In the genomic region with DNA sequence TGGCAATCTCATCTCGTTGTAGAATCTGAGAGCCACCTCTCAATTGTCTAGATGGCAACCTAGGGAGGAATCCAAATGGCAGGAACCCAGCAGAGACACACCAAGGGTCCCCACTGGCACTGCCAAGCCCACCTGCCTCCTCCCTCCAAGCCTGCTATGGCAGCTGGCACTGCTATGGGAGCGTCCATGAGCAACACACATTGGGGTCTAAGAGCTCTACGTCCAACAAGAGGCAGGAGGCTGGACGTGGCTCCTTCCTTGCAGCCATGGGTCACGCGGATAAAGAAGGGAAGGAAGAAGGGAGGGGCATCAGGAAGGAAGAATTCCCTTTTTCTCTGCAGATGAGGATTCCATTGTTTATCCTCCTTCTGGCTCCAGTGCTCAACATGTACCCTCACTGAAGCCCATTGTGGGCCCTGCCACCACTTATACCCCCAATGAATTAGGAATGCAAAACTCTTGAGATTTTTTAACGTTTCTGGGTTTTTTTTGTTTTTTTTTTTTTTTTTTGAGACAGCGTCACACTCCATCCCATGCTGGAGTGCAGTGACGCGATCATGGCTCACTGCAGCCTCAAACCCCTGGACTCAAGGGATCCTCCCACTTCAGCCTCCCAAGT, we compare ENCODE assay signal across 12 cellular contexts. TPM values are rescaled to one million over a fixed set of nuclear protein-coding genes. Genes with fewer than 3 reads are reported as not detected.
DNase-seq lines count a peak whose midpoint lies in the region; ATAC-seq and TF ChIP-seq lines count a peak whose summit lies in the region.
"Had no signal": no experiment of that assay in that cellular context is flagged by ENCODE, and none has a peak within 500 bp of the region (broad histone marks: within the 10 kb centered on the region; RNA-seq: fewer than 3 reads in every experiment).

No MANE protein-coding gene starts in this region.

- no peak overlapping the region for H3K14ac ChIP-seq in mesenchymal stem cell (ENCODE audit: low read length in 2 of 2)

- H3K79me2 ChIP-seq in Loucy (ENCODE audit: insufficient read depth, low read length) = no peaks in the 10 kb centered on the region

- H3K4me1 Mint-ChIP-seq in chondrocyte (ENCODE audit: low read depth) = peaks cover 55% of the 10 kb centered on the region
- peaks cover 0 to 9% of the 10 kb centered on the region in 2 donors for H3K4me1 Mint-ChIP-seq in natural killer cell treated with Interleukin-12 subunit alpha and Interleukin-12 subunit beta and Interleukin-15 and Interleukin-18, amount 100 ng/mL, for 72 hours (ENCODE audit: low read depth in 2 of 2)
- no peaks in the 10 kb centered on the region for H3K4me1 Mint-ChIP-seq in activated CD8-positive, alpha-beta memory T cell treated with anti-CD3 and anti-CD28 coated beads, Interleukin-2, amount 10 ng/mL, durations not matched to agents 7 days and 5 days

- H3K27ac ChIP-seq in mesenchymal stem cell (ENCODE audit: low read length, poor library complexity, severe bottlenecking) (peak overlapping the region; percentile 70), thoracic aorta (peak overlapping the region; percentile 88 to 92)

- H3K27me3 Mint-ChIP-seq in chondrocyte (ENCODE audit: low read depth) = no peaks in the 10 kb centered on the region
- H3K27me3 Mint-ChIP-seq in natural killer cell treated with Interleukin-12 subunit alpha and Interleukin-12 subunit beta and Interleukin-15 and Interleukin-18, amount 100 ng/mL, for 72 hours = no peaks in the 10 kb centered on the region
- peaks cover 2% of the 10 kb centered on the region for H3K27me3 Mint-ChIP-seq in activated CD8-positive, alpha-beta memory T cell treated with anti-CD3 and anti-CD28 coated beads, Interleukin-2, amount 10 ng/mL, durations not matched to agents 7 days and 5 days
- H3K27me3 Mint-ChIP-seq: CD4-positive, alpha-beta T cell had no signal

- H4K20me1 ChIP-seq in Loucy (ENCODE audit: insufficient read depth, low read length, poor library complexity, severe bottlenecking) = no peaks in the 10 kb centered on the region

- H3K4me2 ChIP-seq in Loucy (ENCODE audit: low read depth, low read length, poor library complexity, severe bottlenecking) = no peak overlapping the region
- H3K4me2 ChIP-seq in mesenchymal stem cell (ENCODE audit: low read length, poor library complexity, severe bottlenecking) = no peak overlapping the region

- H3K36me3 ChIP-seq in Loucy (ENCODE audit: insufficient read depth, low read length) = no peaks in the 10 kb centered on the region
- no peaks in the 10 kb centered on the region for H3K36me3 ChIP-seq in mesenchymal stem cell (ENCODE audit: control insufficient read depth in 1 of 2, insufficient read depth in 2 of 2, low read depth in 1 of 2, low read length in 2 of 2)
- H3K36me3 ChIP-seq in thoracic aorta = no peaks in the 10 kb centered on the region

- peak overlapping the region; percentile 91 for H4K8ac ChIP-seq in mesenchymal stem cell (ENCODE audit: low read length)

- H3K4ac ChIP-seq in mesenchymal stem cell (ENCODE audit: low read depth in 1 of 2, low read length in 2 of 2) = peak overlapping the region; percentile 61 to 81

- no peak overlapping the region for H3K23ac ChIP-seq in mesenchymal stem cell (ENCODE audit: low read length in 2 of 2)

- TF ChIP-seq CTCF in Loucy (conservative IDR thresholded peaks at IDR 0.05; ENCODE audit: low read length) = no peak
- TF ChIP-seq CTCF in chondrocyte (IDR thresholded peaks at IDR 0.05) = no peak
- no peak for TF ChIP-seq CTCF in thoracic aorta (IDR thresholded peaks at IDR 0.05)

- in situ Hi-C loops in ACHN (cut with HindIII; ENCODE audit: low pct_ligation_motif_present, low pct_unique_long_range_greater_than_20kb, low sequenced_read_pairs) = no loop called here

- no peak overlapping the region for H3K4me3 ChIP-seq in Loucy (ENCODE audit: low read length, poor library complexity, severe bottlenecking)
- peak overlapping the region in 1 of 2 experiments; percentile 61 for H3K4me3 ChIP-seq in mesenchymal stem cell (ENCODE audit: insufficient read depth in 1 of 2, low read depth in 1 of 2, low read length in 2 of 2)
- peak overlapping the region; percentile 36 for H3K4me3 ChIP-seq in thoracic aorta

- H3K4me1 ChIP-seq in Loucy (ENCODE audit: insufficient read depth, low read length, poor library complexity, severe bottlenecking) = peaks cover 6% of the 10 kb centered on the region
- H3K4me1 ChIP-seq in mesenchymal stem cell (ENCODE audit: control insufficient read depth, insufficient read depth, low read depth, low read length) = peaks cover 19% of the 10 kb centered on the region
- peaks cover 28 to 40% of the 10 kb centered on the region in 2 donors for H3K4me1 ChIP-seq in thoracic aorta (ENCODE audit: control insufficient read depth in 1 of 2, low read depth in 2 of 2)

- H2BK12ac ChIP-seq in mesenchymal stem cell (ENCODE audit: low read length in 2 of 2) = peak overlapping the region; percentile 60 to 69

- H3K9ac ChIP-seq in Loucy (ENCODE audit: low read depth, low read length, poor library complexity, severe bottlenecking) (no peak overlapping the region), mesenchymal stem cell (ENCODE audit: low read length) (peak overlapping the region; percentile 87)

- H2BK15ac ChIP-seq in mesenchymal stem cell (ENCODE audit: low read depth, poor library complexity, severe bottlenecking) = no peak overlapping the region

- peak overlapping the region; percentile 81 for H2BK120ac ChIP-seq in mesenchymal stem cell (ENCODE audit: low read depth, low read length)

- H4K91ac ChIP-seq in mesenchymal stem cell (ENCODE audit: low read length) = peak overlapping the region; percentile 60

- 97% methylated on average over 6 of the region's 10 CpGs for WGBS in mesenchymal stem cell

- H3F3A ChIP-seq in Loucy (ENCODE audit: low read depth) = no peaks in the 10 kb centered on the region

- H3K9me3 ChIP-seq in Loucy (ENCODE audit: insufficient read depth, low read depth, low read length) (no peaks in the 10 kb centered on the region), mesenchymal stem cell (ENCODE audit: control insufficient read depth, low read length) (no peaks in the 10 kb centered on the region), thoracic aorta (no peaks in the 10 kb centered on the region)

- H2BK5ac ChIP-seq in mesenchymal stem cell (ENCODE audit: low read depth, low read length, poor library complexity, severe bottlenecking) = no peak overlapping the region

- peak overlapping the region; percentile 95 for H3K27ac Mint-ChIP-seq in chondrocyte (ENCODE audit: unreplicated experiment)
- no peak overlapping the region for H3K27ac Mint-ChIP-seq in natural killer cell treated with Interleukin-12 subunit alpha and Interleukin-12 subunit beta and Interleukin-15 and Interleukin-18, amount 100 ng/mL, for 72 hours
- no peak overlapping the region for H3K27ac Mint-ChIP-seq in activated CD8-positive, alpha-beta memory T cell treated with anti-CD3 and anti-CD28 coated beads, Interleukin-2, amount 10 ng/mL, durations not matched to agents 7 days and 5 days
- H3K27ac Mint-ChIP-seq: CD4-positive, alpha-beta T cell had no signal

- no peak for ATAC-seq in thoracic aorta (ENCODE audit: insufficient number of reproducible peaks, low FRiP score, low read depth)
- ATAC-seq in natural killer cell treated with Interleukin-12 subunit alpha and Interleukin-12 subunit beta and Interleukin-15 and Interleukin-18, amount 100 ng/mL, for 72 hours = no peak
- ATAC-seq in activated CD8-positive, alpha-beta memory T cell treated with anti-CD3 and anti-CD28 coated beads, Interleukin-2, amount 10 ng/mL, durations not matched to agents 7 days and 5 days = no peak

- H3K9me2 ChIP-seq in Loucy (replicated peaks; ENCODE audit: low read depth, low read length) = no peaks in the 10 kb centered on the region

- peaks cover 16% of the 10 kb centered on the region for H3K79me1 ChIP-seq in mesenchymal stem cell (replicated peaks; ENCODE audit: low read length, poor library complexity, severe bottlenecking)

- no peaks in the 10 kb centered on the region for H3K27me3 ChIP-seq in Loucy (ENCODE audit: insufficient read depth, low read length, poor library complexity, severe bottlenecking)
- no peaks in the 10 kb centered on the region for H3K27me3 ChIP-seq in mesenchymal stem cell (ENCODE audit: control insufficient read depth in 1 of 2, insufficient read depth in 1 of 2, low read length in 2 of 2)
- H3K27me3 ChIP-seq in thoracic aorta (replicated peaks; ENCODE audit: insufficient read depth) = no peaks in the 10 kb centered on the region

- CTCF ChIA-PET in activated CD8-positive, alpha-beta memory T cell treated with anti-CD3 and anti-CD28 coated beads, Interleukin-2, amount 10 ng/mL, durations not matched to agents 7 days and 5 days (lab: Charles Lee) = no interaction called here

- H2AK5ac ChIP-seq in mesenchymal stem cell (ENCODE audit: low read length, severe bottlenecking) = peak overlapping the region; percentile 72

- no peaks in the 10 kb centered on the region for H3K9me3 Mint-ChIP-seq in chondrocyte (ENCODE audit: low read depth)
- peaks cover under 1% of the 10 kb centered on the region for H3K9me3 Mint-ChIP-seq in natural killer cell treated with Interleukin-12 subunit alpha and Interleukin-12 subunit beta and Interleukin-15 and Interleukin-18, amount 100 ng/mL, for 72 hours
- H3K9me3 Mint-ChIP-seq in activated CD8-positive, alpha-beta memory T cell treated with anti-CD3 and anti-CD28 coated beads, Interleukin-2, amount 10 ng/mL, durations not matched to agents 7 days and 5 days (ENCODE audit: low read depth) = no peaks in the 10 kb centered on the region
- H3K9me3 Mint-ChIP-seq: CD4-positive, alpha-beta T cell had no signal

- no peaks in the 10 kb centered on the region for H3K36me3 Mint-ChIP-seq in chondrocyte (ENCODE audit: low read depth)
- no peaks in the 10 kb centered on the region for H3K36me3 Mint-ChIP-seq in natural killer cell treated with Interleukin-12 subunit alpha and Interleukin-12 subunit beta and Interleukin-15 and Interleukin-18, amount 100 ng/mL, for 72 hours
- H3K36me3 Mint-ChIP-seq in activated CD8-positive, alpha-beta memory T cell treated with anti-CD3 and anti-CD28 coated beads, Interleukin-2, amount 10 ng/mL, durations not matched to agents 7 days and 5 days = no peaks in the 10 kb centered on the region

- H3K18ac ChIP-seq in mesenchymal stem cell (ENCODE audit: low read depth in 1 of 2, low read length in 2 of 2) = peak overlapping the region; percentile 35 to 84

- H2AFZ ChIP-seq in Loucy (ENCODE audit: low read length) (peak overlapping the region; percentile 3; the same call in 1 of the 2 replicates), mesenchymal stem cell (ENCODE audit: low read depth, low read length) (no peak overlapping the region)

- no peak for DNase-seq in chondrocyte (ENCODE audit: low spot score)
- DNase-seq in mesenchymal stem cell = no peak
- DNase-seq in thoracic aorta (ENCODE audit: low spot score) = no peak
- no peak for DNase-seq in natural killer cell treated with Interleukin-12 subunit alpha and Interleukin-12 subunit beta and Interleukin-15 and Interleukin-18, amount 100 ng/mL, for 72 hours (ENCODE audit: low spot score)
- DNase-seq in NCI-H2081 (lab: John Stamatoyannopoulos, UW) = no peak
- no peak for DNase-seq in ACHN
- DNase-seq in activated CD8-positive, alpha-beta memory T cell treated with anti-CD3 and anti-CD28 coated beads, Interleukin-2, amount 10 ng/mL, durations not matched to agents 7 days and 5 days = no peak
- DNase-seq: CD4-positive, alpha-beta T cell; effector CD8-positive, alpha-beta T cell; GF-D8; NCI-H524 had no signal

- H3K4me3 Mint-ChIP-seq in chondrocyte (ENCODE audit: unreplicated experiment) = no peak overlapping the region
- H3K4me3 Mint-ChIP-seq in natural killer cell treated with Interleukin-12 subunit alpha and Interleukin-12 subunit beta and Interleukin-15 and Interleukin-18, amount 100 ng/mL, for 72 hours = no peak overlapping the region
- no peak overlapping the region for H3K4me3 Mint-ChIP-seq in activated CD8-positive, alpha-beta memory T cell treated with anti-CD3 and anti-CD28 coated beads, Interleukin-2, amount 10 ng/mL, durations not matched to agents 7 days and 5 days
- H3K4me3 Mint-ChIP-seq: CD4-positive, alpha-beta T cell had no signal

RNA-seq across cellular contexts. Expression of gene ATP9A, which starts 17.3 kb away (rescaled TPM):
- total RNA-seq in chondrocyte (43.1 to 49.6 TPM (median 43.4 TPM) in 3 replicates), thoracic aorta (10 to 100 TPM; 54.4 TPM)
- 17.9 TPM for polyA plus RNA-seq in mesenchymal stem cell (2013, experiment 1 of 2)
- polyA plus RNA-seq in mesenchymal stem cell (2013, experiment 2 of 2) = 17.4 TPM
- 10 to 100 TPM in 1 of 2 donors, 1 to 10 TPM in 1; 1.4 to 18.9 TPM for total RNA-seq in natural killer cell treated with Interleukin-12 subunit alpha and Interleukin-12 subunit beta and Interleukin-15 and Interleukin-18, amount 100 ng/mL, for 72 hours
- total RNA-seq in activated CD8-positive, alpha-beta memory T cell treated with anti-CD3 and anti-CD28 coated beads, Interleukin-2, amount 10 ng/mL, durations not matched to agents 7 days and 5 days = 1 to 10 TPM in 1 of 2 experiments, under 1 TPM in 1; 0.38 to 2.4 TPM

RNA-seq across cellular contexts. Expression of gene SALL4, which starts 51.4 kb away (rescaled TPM):
- total RNA-seq in chondrocyte (0.17 to 0.68 TPM (median 0.26 TPM) in 3 replicates), thoracic aorta (not detected)
- polyA plus RNA-seq in mesenchymal stem cell (2013, experiment 1 of 2) = 3.1 TPM
- 3.9 TPM for polyA plus RNA-seq in mesenchymal stem cell (2013, experiment 2 of 2)
- 1 to 10 TPM in 1 of 2 donors, not detected in 1; 2.0 TPM for total RNA-seq in natural killer cell treated with Interleukin-12 subunit alpha and Interleukin-12 subunit beta and Interleukin-15 and Interleukin-18, amount 100 ng/mL, for 72 hours
- under 1 TPM; 0.06 to 0.37 TPM for total RNA-seq in activated CD8-positive, alpha-beta memory T cell treated with anti-CD3 and anti-CD28 coated beads, Interleukin-2, amount 10 ng/mL, durations not matched to agents 7 days and 5 days
